ENCODE assay signal across 28 cellular contexts in genomic region chr15:42199126-42199525, GRCh38. TPM values are rescaled to one million over a fixed set of nuclear protein-coding genes. Genes with fewer than 3 reads are reported as not detected.
"Had no signal": no experiment of that assay in that cellular context is flagged by ENCODE, and none has a peak within 500 bp of the region (broad histone marks: within the 10 kb centered on the region; RNA-seq: fewer than 3 reads in every experiment).

No MANE protein-coding gene starts in this region.

- H3K4me3 ChIP-seq: ascending aorta, body of pancreas, SJSA1 had no signal

- H3K27me3 Mint-ChIP-seq: activated B cell treated with CpG ODN at 0.5 μM for 24 hours; activated CD4-positive, alpha-beta T cell treated with anti-CD3 and anti-CD28 coated beads, Interleukin-2, amount 10 ng/mL, durations not matched to agents 24 days and 14 days; activated naive CD4-positive, alpha-beta T cell treated with anti-CD3 and anti-CD28 coated beads, Interleukin-2, amount 50 U/mL, for 24 hours; T-cell had no signal

- H3K27me3 ChIP-seq: ascending aorta, body of pancreas, SJSA1 had no signal

- H3K9me3 ChIP-seq: ascending aorta, body of pancreas, SJSA1 had no signal

- H3K4me1 ChIP-seq: ascending aorta, SJSA1 had no signal

- DNase-seq: activated B cell treated with CpG ODN at 0.5 μM for 24 hours; activated CD4-positive, alpha-beta T cell treated with anti-CD3 and anti-CD28 coated beads for 1 hour; activated CD4-positive, alpha-beta T cell treated with anti-CD3 and anti-CD28 coated beads, Interleukin-2, amount 10 ng/mL, durations not matched to agents 24 days and 14 days; activated CD4-positive, alpha-beta T cell treated with anti-CD3 and anti-CD28 coated beads, Interleukin-2, amount 50 U/mL, for 48 hours; activated effector memory CD4-positive, alpha-beta T cell treated with Interleukin-2 at 50 U/mL for 16 hours; activated naive CD4-positive, alpha-beta T cell; activated T-cell treated with anti-CD3 and anti-CD28 coated beads for 4 hours; amniotic stem cell; body of pancreas; central memory CD4-positive, alpha-beta T cell; NCI-H1048; NCI-H1694; NCI-H2029; NCI-H345; NCI-H510A; NCI-H69; NK-92 treated with Interleukin-12 subunit alpha and Interleukin-12 subunit beta, amount 100 ng/mL, for 24 hours; SHP77; T-cell; T-helper 2 cell; T1000 had no signal

- H3K27ac Mint-ChIP-seq: activated B cell treated with CpG ODN at 0.5 μM for 24 hours; activated CD4-positive, alpha-beta T cell treated with anti-CD3 and anti-CD28 coated beads, Interleukin-2, amount 10 ng/mL, durations not matched to agents 24 days and 14 days; activated naive CD4-positive, alpha-beta T cell treated with anti-CD3 and anti-CD28 coated beads, Interleukin-2, amount 50 U/mL, for 24 hours; T-cell had no signal

- H3K9me3 Mint-ChIP-seq: activated B cell treated with CpG ODN at 0.5 μM for 24 hours; activated CD4-positive, alpha-beta T cell treated with anti-CD3 and anti-CD28 coated beads, Interleukin-2, amount 10 ng/mL, durations not matched to agents 24 days and 14 days; activated naive CD4-positive, alpha-beta T cell treated with anti-CD3 and anti-CD28 coated beads, Interleukin-2, amount 50 U/mL, for 24 hours; T-cell had no signal

- H3K4me3 Mint-ChIP-seq: activated B cell treated with CpG ODN at 0.5 μM for 24 hours; activated CD4-positive, alpha-beta T cell treated with anti-CD3 and anti-CD28 coated beads, Interleukin-2, amount 10 ng/mL, durations not matched to agents 24 days and 14 days; activated naive CD4-positive, alpha-beta T cell treated with anti-CD3 and anti-CD28 coated beads, Interleukin-2, amount 50 U/mL, for 24 hours; T-cell had no signal

- ATAC-seq: body of pancreas, T-cell had no signal

- H3K27ac ChIP-seq: ascending aorta, body of pancreas, SJSA1 had no signal

RNA-seq across cellular contexts. Expression of gene PLA2G4F, which starts 42.7 kb away (rescaled TPM):
- total RNA-seq: activated B cell treated with CpG ODN at 0.5 μM for 24 hours; activated CD4-positive, alpha-beta T cell treated with anti-CD3 and anti-CD28 coated beads, Interleukin-2, amount 10 ng/mL, durations not matched to agents 24 days and 14 days; activated CD8-positive, alpha-beta memory T cell treated with anti-CD3 and anti-CD28 coated beads for 36 hours; ascending aorta; chondrocyte; LHCN-M2; M059J; SJSA1 had no signal
